In genomic region chr6:2851727-2852513, GRCh38 we compare ENCODE assay signal across 1 cellular context.
TF ChIP-seq lines count a peak whose summit lies in the region.

No MANE protein-coding gene starts in this region.

TF ChIP-seq in WTC11, 78 proteins besides CTCF, POLR2A, EP300 and RAD21 (continued from another document):
- no peak for TF ChIP-seq MXD4 (CRISPR knock-in tag; IDR thresholded peaks at IDR 0.05; ENCODE audit: borderline replicate concordance)
